8 cellular contexts compared by ENCODE assay signal in genomic region chr20:36645998-36646397, GRCh38.
DNase-seq lines count a peak whose midpoint lies in the region; ATAC-seq and TF ChIP-seq lines count a peak whose summit lies in the region.

SLA2 (minus strand) TSS chr20:36646196; CDS start chr20:36641335, 4,861 bp downstream.

- H3K27me3 Mint-ChIP-seq in central memory CD8-positive, alpha-beta T cell, result no peaks in the 10 kb centered on the region

- TF ChIP-seq CTCF in GM13977 (IDR thresholded peaks at IDR 0.05; ENCODE audit: extremely low read depth, insufficient read depth, missing control alignments), result no peak

- DNase-seq in GM13977 (ENCODE audit: low spot score), result peak; percentile 56
- DNase-seq in UCSD-AML1 (lab: John Stamatoyannopoulos, UW; ENCODE audit: unreplicated experiment), result peak; percentile 79
- DNase-seq in central memory CD8-positive, alpha-beta T cell (ENCODE audit: low spot score in 2 of 2), result peak; percentile 60 to 71
- DNase-seq in stimulated activated CD4-positive, alpha-beta T cell treated with anti-CD3 and anti-CD28 coated beads, Interleukin-4, amount 100 ng/mL, for 24 hours, result peak; percentile 69
- no peak for DNase-seq in COLO829 (ENCODE audit: low spot score)
- no peak for DNase-seq in HEK293T (ENCODE audit: extremely low spot score)
- DNase-seq in NCI-H2107 treated with DMSO at 0.1 percent for 48 hours (lab: John Stamatoyannopoulos, UW; ENCODE audit: unreplicated experiment), result no peak

- H3K4me1 Mint-ChIP-seq in central memory CD8-positive, alpha-beta T cell, result peaks cover 53% of the 10 kb centered on the region

- CTCF ChIA-PET in HEK293T (lab: Yijun Ruan, JAX), result interaction anchor here (0.5 to 0.6 kb wide), 2 partner anchors 292 to 328 kb away, joined by 3 read pairs; no protein-coding TSS in a partner anchor

- in situ Hi-C loops in GM13977 (cut with MboI; ENCODE audit: low pct_unique_long_range_greater_than_20kb, low sequenced_read_pairs, unreplicated experiment), result no loop called here

- peaks cover 38% of the 10 kb centered on the region for H3K36me3 Mint-ChIP-seq in central memory CD8-positive, alpha-beta T cell (ENCODE audit: insufficient read depth)

- peak within 1 kb of the TSS; percentile 99 for H3K27ac Mint-ChIP-seq in central memory CD8-positive, alpha-beta T cell (ENCODE audit: low read depth)

- H3K4me3 Mint-ChIP-seq in central memory CD8-positive, alpha-beta T cell, result peak within 1 kb of the TSS; percentile 96

- H3K9me3 Mint-ChIP-seq in central memory CD8-positive, alpha-beta T cell, result no peaks in the 10 kb centered on the region

- peak; percentile 79 for ATAC-seq in central memory CD8-positive, alpha-beta T cell (replicated peaks; ENCODE audit: extremely low read depth, poor library complexity, severe bottlenecking)
- ATAC-seq in GM18498 (IDR thresholded peaks at IDR 0.05; ENCODE audit: unreplicated experiment), result no peak

- POLR2A ChIA-PET in HEK293T (lab: Yijun Ruan, JAX), result no interaction called here

TF ChIP-seq in HEK293T, 16 proteins besides CTCF, POLR2A, EP300 and RAD21:
- TF ChIP-seq NFRKB (IDR thresholded peaks at IDR 0.05) (no peak), TARDBP (IDR thresholded peaks at IDR 0.05) (no peak), SP1 (IDR thresholded peaks at IDR 0.05) (no peak), CTBP1 (IDR thresholded peaks at IDR 0.05; ENCODE audit: borderline replicate concordance) (no peak), ELF4 (IDR thresholded peaks at IDR 0.05) (no peak), PKNOX1 (IDR thresholded peaks at IDR 0.05) (no peak), SUZ12 (IDR thresholded peaks at IDR 0.05) (no peak), FOXA1 (IDR thresholded peaks at IDR 0.05) (no peak)

Comparison
In these comparisons a context has a peak if more than half of its experiments do, and no peak if none do; other contexts are left out.
1. DNase-seq: peak in GM13977 (single experiment), UCSD-AML1 (single experiment), central memory CD8-positive, alpha-beta T cell (2 of 2) and stimulated activated CD4-positive, alpha-beta T cell treated with anti-CD3 and anti-CD28 coated beads, Interleukin-4, amount 100 ng/mL, for 24 hours (single experiment); none in COLO829 (single experiment), HEK293T (single experiment) and NCI-H2107 treated with DMSO at 0.1 percent for 48 hours (single experiment).